In genomic region chr12:90569685-90570084, GRCh38 we compare ENCODE assay signal across 21 cellular contexts.
"Had no signal": no experiment of that assay in that cellular context is flagged by ENCODE, and none has a peak within 500 bp of the region (broad histone marks: within the 10 kb centered on the region; RNA-seq: fewer than 3 reads in every experiment).

No MANE protein-coding gene starts in this region.

- H3K27ac ChIP-seq: RWPE1, SK-N-MC had no signal

- ATAC-seq: HepG2, Panc1 had no signal

- H3K4me3 ChIP-seq: MG63, SK-N-MC had no signal

- DNase-seq: IMR-90, Karpas-422, KG1, MG63, NCI-H1092, NCI-H1105 treated with DMSO at 0.1 percent for 48 hours, NCI-H1417 treated with DMSO at 0.1 percent for 48 hours, NCI-H146, NCI-H187, NCI-H2029, NCI-H2171 treated with DMSO at 0.1 percent for 48 hours, NCI-H345, NCI-H524, NCI-H526 treated with DMSO at 0.1 percent for 48 hours, NCI-H748 treated with DMSO at 0.1 percent for 48 hours, SHP77, T-helper 1 cell had no signal

- H3K27me3 ChIP-seq: MG63 had no signal

- H3K36me3 ChIP-seq: MG63 had no signal
